ENCODE assay signal across 27 cellular contexts in genomic region chr2:240383099-240383758, GRCh38. TPM values are rescaled to one million over a fixed set of nuclear protein-coding genes. Genes with fewer than 3 reads are reported as not detected.
A peak's percentile ranks its signal among the peaks of the same experiment; 100 is the strongest.
DNase-seq lines count a peak whose midpoint lies in the region; ATAC-seq and TF ChIP-seq lines count a peak whose summit lies in the region.
"Had no signal": no experiment of that assay in that cellular context is flagged by ENCODE, and none has a peak within 500 bp of the region (broad histone marks: within the 10 kb centered on the region; RNA-seq: fewer than 3 reads in every experiment).

No MANE protein-coding gene starts in this region.

- no peak for ATAC-seq in GM18502 (IDR thresholded peaks at IDR 0.05; ENCODE audit: poor library complexity, unreplicated experiment)
- ATAC-seq: GM12878 had no signal

- H3K36me3 ChIP-seq in BLaER1 treated with 17β-estradiol and CSF1 and Interleukin-3, amounts not matched to agents 10 nM and 100 nM, result no peaks in the 10 kb centered on the region
- H3K36me3 ChIP-seq in MG63, result no peaks in the 10 kb centered on the region
- H3K36me3 ChIP-seq in left ventricle myocardium inferior, result no peaks in the 10 kb centered on the region
- no peaks in the 10 kb centered on the region for H3K36me3 ChIP-seq in osteoblast (ENCODE audit: insufficient read depth, low read length)
- H3K36me3 ChIP-seq: BE2C had no signal

- no peak overlapping the region for H3K27ac ChIP-seq in BLaER1 treated with 17β-estradiol and CSF1 and Interleukin-3, amounts not matched to agents 10 nM and 100 nM
- no peak overlapping the region for H3K27ac ChIP-seq in left ventricle myocardium inferior (replicated peaks)
- H3K27ac ChIP-seq in osteoblast (ENCODE audit: low read depth, low read length), result no peak overlapping the region
- H3K27ac ChIP-seq: GM23248, HL-60, KMS-11 had no signal

- DNase-seq in MG63 (peak; percentile 41), left ventricle myocardium inferior (peak; percentile 13), osteoblast (ENCODE audit: insufficient read length, low spot score, missing footprints) (peak; percentile 59), HT-29 (ENCODE audit: low spot score) (no peak)
- no peak for DNase-seq in activated CD4-positive, alpha-beta T cell treated with anti-CD3 and anti-CD28 coated beads, Interleukin-2, amount 50 U/mL, for 4 hours
- DNase-seq: Caco-2; CD4-positive, alpha-beta memory T cell; DMS 273 treated with DMSO at 0.1 percent for 48 hours; DND-41; GM23248; H9; HFFc6; MV-4-11; NCI-H1417; NCI-H1694 treated with DMSO at 0.1 percent for 48 hours; NCI-H2081 treated with DMSO at 0.1 percent for 48 hours; NCI-H446; NCI-H526; OCI-M1; SIG-M5; SK-N-SH had no signal

- H2AFZ ChIP-seq in osteoblast (ENCODE audit: low read length), result no peak overlapping the region
- H2AFZ ChIP-seq: GM23248 had no signal

- H3K9ac ChIP-seq in BLaER1 treated with 17β-estradiol and CSF1 and Interleukin-3, amounts not matched to agents 10 nM and 100 nM, result no peak overlapping the region
- H3K9ac ChIP-seq: GM23248, KMS-11, SK-N-SH had no signal

- no peaks in the 10 kb centered on the region for H3K79me2 ChIP-seq in osteoblast (ENCODE audit: insufficient read depth, low read length)

- TF ChIP-seq CTCF in left ventricle myocardium inferior (IDR thresholded peaks at IDR 0.05; ENCODE audit: borderline replicate concordance) (no peak), osteoblast (IDR thresholded peaks at IDR 0.05; ENCODE audit: extremely low read depth, low read depth, low read length) (no peak)

- no peaks in the 10 kb centered on the region for H4K20me1 ChIP-seq in BLaER1 treated with 17β-estradiol and CSF1 and Interleukin-3, amounts not matched to agents 10 nM and 100 nM
- H4K20me1 ChIP-seq in osteoblast (ENCODE audit: insufficient read depth, low read length), result no peaks in the 10 kb centered on the region

- intact Hi-C loops in left ventricle myocardium inferior (cut with micrococcal nuclease), result no loop called here

- H3K27me3 ChIP-seq in BLaER1 treated with 17β-estradiol and CSF1 and Interleukin-3, amounts not matched to agents 10 nM and 100 nM, result no peaks in the 10 kb centered on the region
- H3K27me3 ChIP-seq in MG63, result no peaks in the 10 kb centered on the region
- H3K27me3 ChIP-seq in left ventricle myocardium inferior (ENCODE audit: low read depth), result peaks cover 7% of the 10 kb centered on the region
- H3K27me3 ChIP-seq in osteoblast (ENCODE audit: insufficient read depth, low read length), result no peaks in the 10 kb centered on the region
- H3K27me3 ChIP-seq: BE2C had no signal

- H3K4me3 ChIP-seq in BLaER1 treated with 17β-estradiol and CSF1 and Interleukin-3, amounts not matched to agents 10 nM and 100 nM, result no peak overlapping the region
- H3K4me3 ChIP-seq in MG63, result no peak overlapping the region
- no peak overlapping the region for H3K4me3 ChIP-seq in left ventricle myocardium inferior
- H3K4me3 ChIP-seq in osteoblast (ENCODE audit: insufficient read depth, low read length), result no peak overlapping the region
- H3K4me3 ChIP-seq: GM12878, GM23248 had no signal

- H3K4me1 ChIP-seq in BLaER1 treated with 17β-estradiol and CSF1 and Interleukin-3, amounts not matched to agents 10 nM and 100 nM, result peaks cover 7 to 13% (median 8%) of the 10 kb centered on the region in 10 experiments; a peak in 16 of 20 replicates
- H3K4me1 ChIP-seq in left ventricle myocardium inferior (peaks cover 13% of the 10 kb centered on the region), osteoblast (ENCODE audit: insufficient read depth, low read length) (peaks cover 13% of the 10 kb centered on the region)
- H3K4me1 ChIP-seq: Caco-2 had no signal

- peak overlapping the region in 6 of 11 experiments; percentile 11 to 40 (median 30); a peak in 9 of 22 replicates for H3K4me2 ChIP-seq in BLaER1 treated with 17β-estradiol and CSF1 and Interleukin-3, amounts not matched to agents 10 nM and 100 nM
- no peak overlapping the region for H3K4me2 ChIP-seq in osteoblast (ENCODE audit: insufficient read depth, low read length)
- H3K4me2 ChIP-seq: KMS-11, SK-N-SH had no signal

- peaks cover 0 to 10% (median 3%) of the 10 kb centered on the region in 11 experiments; a peak in 3 of 22 replicates for H3K9me3 ChIP-seq in BLaER1 treated with 17β-estradiol and CSF1 and Interleukin-3, amounts not matched to agents 10 nM and 100 nM (replicated peaks in 1 of 11)
- peaks cover 2% of the 10 kb centered on the region; the same call in 1 of the 2 replicates for H3K9me3 ChIP-seq in MG63
- H3K9me3 ChIP-seq in left ventricle myocardium inferior (replicated peaks), result peaks cover 9% of the 10 kb centered on the region
- H3K9me3 ChIP-seq in osteoblast (ENCODE audit: low read depth, low read length), result no peaks in the 10 kb centered on the region
- H3K9me3 ChIP-seq: BE2C, Caco-2, SK-N-SH had no signal

RNA-seq across cellular contexts. Expression of gene GPC1, which starts 52.2 kb away (rescaled TPM):
- total RNA-seq in MG63 (2014; rRNA removed; shearing (Covaris generic); ENCODE audit: low replicate concordance), result 95.4 and 177 TPM in 2 replicates
- total RNA-seq in left ventricle myocardium inferior, result 187 TPM
- total RNA-seq in osteoblast, result 44.8 and 54.3 TPM in 2 replicates
- total RNA-seq in HT-29 (2014; rRNA removed; shearing (Covaris generic)), result 9.9 and 12.3 TPM in 2 replicates

Comparison
In these comparisons a context has a peak if more than half of its experiments do, and no peak if none do; other contexts are left out.
1. DNase-seq: peak in MG63 (single experiment), left ventricle myocardium inferior (single experiment) and osteoblast (single experiment); none in HT-29 (single experiment) and activated CD4-positive, alpha-beta T cell treated with anti-CD3 and anti-CD28 coated beads, Interleukin-2, amount 50 U/mL, for 4 hours (0 of 2).